ENCODE assay signal across 27 cellular contexts in genomic region chr12:66603458-66603857, GRCh38.
DNase-seq lines count a peak whose midpoint lies in the region; ATAC-seq and TF ChIP-seq lines count a peak whose summit lies in the region.
"Had no signal": no experiment of that assay in that cellular context is flagged by ENCODE, and none has a peak within 500 bp of the region (broad histone marks: within the 10 kb centered on the region; RNA-seq: fewer than 3 reads in every experiment).

No MANE protein-coding gene starts in this region.

- TF ChIP-seq POLR2A in breast epithelium (IDR thresholded peaks at IDR 0.05) (no peak), body of pancreas (IDR thresholded peaks at IDR 0.05) (no peak), thyroid gland (IDR thresholded peaks at IDR 0.05) (no peak), Peyer's patch (IDR thresholded peaks at IDR 0.05) (no peak)

- H3K9me3 ChIP-seq in breast epithelium (no peaks in the 10 kb centered on the region), body of pancreas (no peaks in the 10 kb centered on the region), thyroid gland (no peaks in the 10 kb centered on the region), Peyer's patch (no peaks in the 10 kb centered on the region), aorta (ENCODE audit: control insufficient read depth, low read length) (peaks cover 2% of the 10 kb centered on the region)
- H3K9me3 ChIP-seq: A549, esophagus muscularis mucosa, HAP-1, vagina had no signal

- no peaks in the 10 kb centered on the region for H3K4me1 Mint-ChIP-seq in MCF 10A (ENCODE audit: insufficient read depth, unreplicated experiment)
- H3K4me1 Mint-ChIP-seq: activated CD4-positive, alpha-beta T cell treated with anti-CD3 and anti-CD28 coated beads, Interleukin-2, amount 10 ng/mL, durations not matched to agents 24 days and 14 days; activated CD8-positive, alpha-beta memory T cell treated with anti-CD3 and anti-CD28 coated beads, Interleukin-2, amount 10 ng/mL, durations not matched to agents 7 days and 5 days; naive thymus-derived CD4-positive, alpha-beta T cell had no signal

- 27 to 32% methylated on average over 2 of the region's 2 CpGs for WGBS in body of pancreas, 2 donors
- WGBS in thyroid gland, 2 donors: 7 to 25% methylated on average over 2 of the region's 2 CpGs
- 92 to 95% methylated on average over 2 of the region's 2 CpGs for WGBS in aorta, 2 donors

- no peaks in the 10 kb centered on the region for H3K27me3 Mint-ChIP-seq in MCF 10A (ENCODE audit: insufficient read depth, unreplicated experiment)

- CTCF ChIA-PET in MCF 10A (lab: Yijun Ruan, JAX): interaction anchor here (0.7 kb wide), 1 partner anchor 335 kb away, joined by 3 read pairs; no protein-coding TSS in a partner anchor

- ATAC-seq in body of pancreas: no peak
- ATAC-seq in aorta (ENCODE audit: low FRiP score): no peak
- ATAC-seq: A549; activated CD8-positive, alpha-beta memory T cell treated with anti-CD3 and anti-CD28 coated beads, Interleukin-2, amount 10 ng/mL, durations not matched to agents 7 days and 5 days; activated T-cell treated with anti-CD3 and anti-CD28 coated beads, Interleukin-2, amount 50 U/mL, for 72 hours; naive thymus-derived CD4-positive, alpha-beta T cell had no signal

- DNase-seq in MCF 10A (ENCODE audit: unreplicated experiment): peak; percentile 68
- no peak for DNase-seq in breast epithelium (ENCODE audit: low spot score in 2 of 2)
- DNase-seq in NCI-H345 (lab: John Stamatoyannopoulos, UW): peak; percentile 67
- DNase-seq in body of pancreas: peak in 3 of 4 donors; percentile 5 to 23 (median 19)
- peak; percentile 61 to 73 for DNase-seq in thyroid gland
- no peak for DNase-seq in Peyer's patch
- DNase-seq in aorta: no peak
- DNase-seq in RKO (ENCODE audit: low spot score): no peak
- DNase-seq: activated CD4-positive, alpha-beta T cell treated with anti-CD3 and anti-CD28 coated beads, Interleukin-2, amount 10 ng/mL, durations not matched to agents 24 days and 14 days; activated CD8-positive, alpha-beta memory T cell treated with anti-CD3 and anti-CD28 coated beads, Interleukin-2, amount 10 ng/mL, durations not matched to agents 7 days and 5 days; activated naive CD4-positive, alpha-beta T cell treated with Interleukin-2 at 50 U/mL for 16 hours; activated T-cell treated with anti-CD3 and anti-CD28 coated beads, Interleukin-2, amount 50 U/mL, for 72 hours; foreskin melanocyte; hypothalamus; naive thymus-derived CD4-positive, alpha-beta T cell; NCI-H1436 treated with DMSO at 0.1 percent for 48 hours; occipital lobe; stimulated activated CD4-positive, alpha-beta T cell treated with anti-CD3 and anti-CD28 coated beads, Interleukin-2, amount 100 ng/mL, for 24 hours had no signal

- H3K4me1 ChIP-seq in breast epithelium (no peaks in the 10 kb centered on the region), body of pancreas (no peaks in the 10 kb centered on the region), thyroid gland (peaks cover 7 to 8% of the 10 kb centered on the region in 2 donors), Peyer's patch (no peaks in the 10 kb centered on the region), aorta (ENCODE audit: control insufficient read depth in 1 of 2, insufficient read depth in 2 of 2, low read length in 2 of 2) (no peaks in the 10 kb centered on the region)
- H3K4me1 ChIP-seq: A549, esophagus muscularis mucosa, HAP-1, vagina had no signal

- H3K4me3 ChIP-seq in breast epithelium (no peak overlapping the region), body of pancreas (no peak overlapping the region), thyroid gland (replicated peaks in 1 of 3) (no peak overlapping the region), Peyer's patch (no peak overlapping the region), aorta (ENCODE audit: low read length in 2 of 2) (no peak overlapping the region)
- H3K4me3 ChIP-seq: A549, cardiac muscle cell, coronary artery, esophagus muscularis mucosa, HAP-1, skin epidermis, vagina had no signal

- H3K9me3 Mint-ChIP-seq in MCF 10A (ENCODE audit: unreplicated experiment): no peaks in the 10 kb centered on the region
- H3K9me3 Mint-ChIP-seq: activated CD4-positive, alpha-beta T cell treated with anti-CD3 and anti-CD28 coated beads, Interleukin-2, amount 10 ng/mL, durations not matched to agents 24 days and 14 days; activated T-cell treated with anti-CD3 and anti-CD28 coated beads, Interleukin-2, amount 50 U/mL, for 72 hours; mesothelial cell of epicardium; naive thymus-derived CD4-positive, alpha-beta T cell had no signal

- no peaks in the 10 kb centered on the region for H3K27me3 ChIP-seq in breast epithelium
- no peaks in the 10 kb centered on the region for H3K27me3 ChIP-seq in body of pancreas
- H3K27me3 ChIP-seq in thyroid gland: no peaks in the 10 kb centered on the region
- H3K27me3 ChIP-seq in Peyer's patch: no peaks in the 10 kb centered on the region
- H3K27me3 ChIP-seq in aorta (ENCODE audit: control insufficient read depth in 1 of 2, insufficient read depth in 2 of 2, low read length in 1 of 2): peaks cover 0 to 1% of the 10 kb centered on the region in 2 donors
- H3K27me3 ChIP-seq: cardiac muscle cell, esophagus muscularis mucosa, vagina had no signal

- no peaks in the 10 kb centered on the region for H3K36me3 Mint-ChIP-seq in MCF 10A (ENCODE audit: insufficient read depth, unreplicated experiment)
- H3K36me3 Mint-ChIP-seq: activated CD8-positive, alpha-beta memory T cell treated with anti-CD3 and anti-CD28 coated beads, Interleukin-2, amount 10 ng/mL, durations not matched to agents 7 days and 5 days; mesothelial cell of epicardium; naive thymus-derived CD4-positive, alpha-beta T cell had no signal

- no peak overlapping the region for H3K4me3 Mint-ChIP-seq in MCF 10A (ENCODE audit: unreplicated experiment)
- H3K4me3 Mint-ChIP-seq: activated CD4-positive, alpha-beta T cell treated with anti-CD3 and anti-CD28 coated beads, Interleukin-2, amount 10 ng/mL, durations not matched to agents 24 days and 14 days; activated CD8-positive, alpha-beta memory T cell treated with anti-CD3 and anti-CD28 coated beads, Interleukin-2, amount 10 ng/mL, durations not matched to agents 7 days and 5 days; activated T-cell treated with anti-CD3 and anti-CD28 coated beads, Interleukin-2, amount 50 U/mL, for 72 hours; mesothelial cell of epicardium; naive thymus-derived CD4-positive, alpha-beta T cell had no signal

- POLR2A ChIA-PET in MCF 10A (lab: Yijun Ruan, JAX): interaction anchor here (0.9 kb wide), 1 partner anchor 367 kb away, joined by 3 read pairs; no protein-coding TSS in a partner anchor

- intact Hi-C loops in MCF 10A (cut with micrococcal nuclease): no loop called here
- intact Hi-C loops in breast epithelium (cut with DNase I; ENCODE audit: low total_unique reads): no loop called here
- intact Hi-C loops in body of pancreas (cut with DNase I): no loop called here
- intact Hi-C loops in thyroid gland (cut with DNase I): no loop called here
- intact Hi-C loops in aorta (cut with DNase I): no loop called here

- no TSS peak for BruUV-seq in MCF 10A (replicated peaks; lab: Mats Ljungman, UMichigan)

- H3K27ac ChIP-seq in breast epithelium (no peak overlapping the region), body of pancreas (no peak overlapping the region), thyroid gland (no peak overlapping the region), Peyer's patch (no peak overlapping the region), aorta (ENCODE audit: low read depth in 1 of 2, low read length in 2 of 2) (no peak overlapping the region)
- H3K27ac ChIP-seq: A549, cardiac muscle cell, coronary artery, esophagus muscularis mucosa, skin epidermis, vagina, VCaP had no signal

- TF ChIP-seq CTCF in MCF 10A (IDR thresholded peaks at IDR 0.05; ENCODE audit: unreplicated experiment): no peak
- no peak for TF ChIP-seq CTCF in breast epithelium (IDR thresholded peaks at IDR 0.05)
- no peak for TF ChIP-seq CTCF in body of pancreas (IDR thresholded peaks at IDR 0.05)
- TF ChIP-seq CTCF in thyroid gland (IDR thresholded peaks at IDR 0.05): no peak
- no peak for TF ChIP-seq CTCF in Peyer's patch (IDR thresholded peaks at IDR 0.05)

- H3K27ac Mint-ChIP-seq in MCF 10A (ENCODE audit: low read depth, unreplicated experiment): no peak overlapping the region
- H3K27ac Mint-ChIP-seq: activated CD4-positive, alpha-beta T cell treated with anti-CD3 and anti-CD28 coated beads, Interleukin-2, amount 10 ng/mL, durations not matched to agents 24 days and 14 days; activated CD8-positive, alpha-beta memory T cell treated with anti-CD3 and anti-CD28 coated beads, Interleukin-2, amount 10 ng/mL, durations not matched to agents 7 days and 5 days; activated T-cell treated with anti-CD3 and anti-CD28 coated beads, Interleukin-2, amount 50 U/mL, for 72 hours; mesothelial cell of epicardium; naive thymus-derived CD4-positive, alpha-beta T cell had no signal

- no peaks in the 10 kb centered on the region for H3K36me3 ChIP-seq in breast epithelium
- H3K36me3 ChIP-seq in body of pancreas (replicated peaks in 1 of 2; ENCODE audit: insufficient read depth in 1 of 2, low read depth in 2 of 2): no peaks in the 10 kb centered on the region
- H3K36me3 ChIP-seq in thyroid gland: no peaks in the 10 kb centered on the region
- no peaks in the 10 kb centered on the region for H3K36me3 ChIP-seq in Peyer's patch
- H3K36me3 ChIP-seq in aorta (ENCODE audit: control insufficient read depth in 1 of 2, insufficient read depth in 2 of 2, low read length in 1 of 2): no peaks in the 10 kb centered on the region
- H3K36me3 ChIP-seq: cardiac muscle cell, esophagus muscularis mucosa, HAP-1, vagina had no signal

Comparison
In these comparisons a context has a peak if more than half of its experiments do, and no peak if none do; other contexts are left out.
1. DNase-seq: peak in MCF 10A (single experiment), NCI-H345 (single experiment), body of pancreas (3 of 4) and thyroid gland (2 of 2); none in breast epithelium (0 of 2), Peyer's patch (0 of 3), aorta (0 of 2) and RKO (single experiment).